13 cellular contexts compared by ENCODE assay signal in the genomic region with DNA sequence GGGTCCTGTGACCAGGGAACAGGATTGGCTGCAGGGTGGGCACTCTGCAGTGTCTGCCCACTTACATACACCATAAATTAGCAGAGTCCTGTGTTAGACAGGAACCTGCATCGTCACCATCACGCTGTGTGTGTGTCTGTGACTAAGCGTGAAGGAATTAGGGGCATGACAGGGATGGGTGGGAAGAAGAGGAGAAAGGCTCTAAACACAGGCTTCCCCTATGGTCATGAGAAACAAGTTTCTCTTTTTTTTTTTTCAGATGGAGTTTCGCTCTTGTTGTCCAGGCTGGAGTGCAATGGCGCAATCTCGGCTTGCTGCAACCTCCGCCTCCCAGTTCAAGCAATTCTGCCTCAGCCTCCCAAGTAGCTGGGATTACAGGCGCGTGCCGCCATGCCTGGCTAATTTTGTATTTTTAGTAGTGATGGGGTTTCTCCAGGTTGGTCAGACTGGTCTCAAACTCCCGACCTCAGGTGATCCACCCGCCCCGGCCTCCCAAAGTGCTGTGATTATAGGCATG. TPM values are rescaled to one million over a fixed set of nuclear protein-coding genes. Genes with fewer than 3 reads are reported as not detected.
DNase-seq lines count a peak whose midpoint lies in the region; ATAC-seq, FAIRE-seq and TF ChIP-seq lines count a peak whose summit lies in the region.
"Not testable (repeated sequence)": the region's sequence is repeated elsewhere in the genome, so short reads cannot be mapped to it uniquely, and the experiment has no call there.
"Had no signal": no experiment of that assay in that cellular context is flagged by ENCODE, and none has a peak within 500 bp of the region (broad histone marks: within the 10 kb centered on the region; RNA-seq: fewer than 3 reads in every experiment).

No MANE protein-coding gene starts in this region.

- peak overlapping the region; percentile 30 for H3K4me2 ChIP-seq in astrocyte (ENCODE audit: low read length)

- H3K36me3 ChIP-seq in A673 (ENCODE audit: insufficient read depth, low read length, poor library complexity, severe bottlenecking); Panc1 (ENCODE audit: control insufficient read depth, insufficient read depth, low read length); astrocyte (ENCODE audit: insufficient read depth, low read length); kidney epithelial cell (ENCODE audit: control insufficient read depth, insufficient read depth, low read length): not testable (repeated sequence)

- not testable (repeated sequence) for H3K4me3 ChIP-seq in A673 (ENCODE audit: low read depth, low read length, poor library complexity, severe bottlenecking); Panc1 (ENCODE audit: low read depth in 2 of 2, low read length in 2 of 2); astrocyte (ENCODE audit: insufficient read depth, low read depth, low read length); kidney epithelial cell (ENCODE audit: low read depth, low read length)

- not testable (repeated sequence) for H3K27me3 ChIP-seq in A673 (replicated peaks; ENCODE audit: insufficient read depth, low read depth, low read length, poor library complexity); Panc1 (ENCODE audit: control insufficient read depth, insufficient read depth, low read length); astrocyte (ENCODE audit: insufficient read depth, low read length); kidney epithelial cell (ENCODE audit: control insufficient read depth, insufficient read depth, low read length)

- DNase-seq in A673 (ENCODE audit: low spot score) (peak; percentile 64), ELR (ENCODE audit: low read depth) (peak; percentile 98), HTR-8/SVneo (ENCODE audit: insufficient read length, low spot score) (peak; percentile 77), Panc1 (ENCODE audit: low read depth, low spot score) (peak; percentile 72), astrocyte (ENCODE audit: low read depth) (peak; percentile 98), epithelial cell of prostate (ENCODE audit: low read depth, low spot score) (peak; percentile 97), kidney epithelial cell (ENCODE audit: low read depth) (peak; percentile 96), posterior vena cava (ENCODE audit: low spot score) (peak; percentile 40)

- in situ Hi-C loops in Panc1 (cut with HindIII; ENCODE audit: low pct_unique_long_range_greater_than_20kb, low sequenced_read_pairs), result loop anchor here (25.0 kb wide), 1 partner anchor 102 kb away; no protein-coding TSS in a partner anchor

- not testable (repeated sequence) for BruUV-seq in A673 (replicated peaks; lab: Mats Ljungman, UMichigan); Panc1 (replicated peaks; lab: Mats Ljungman, UMichigan)

- H3K4me1 ChIP-seq in A673 (ENCODE audit: insufficient read depth, low read length, poor library complexity, severe bottlenecking); Panc1 (ENCODE audit: control insufficient read depth, insufficient read depth, low read length): not testable (repeated sequence)
- peaks cover 26% of the 10 kb centered on the region for H3K4me1 ChIP-seq in astrocyte (ENCODE audit: insufficient read depth, low read length)

- not testable (repeated sequence) for H3K9me3 Mint-ChIP-seq in astrocyte (ENCODE audit: unreplicated experiment)

- H4K20me1 ChIP-seq in astrocyte (ENCODE audit: insufficient read depth, low read length), result not testable (repeated sequence)

- not testable (repeated sequence) for H3K4me3 Mint-ChIP-seq in astrocyte (ENCODE audit: unreplicated experiment)

- not testable (repeated sequence) for H3K27ac ChIP-seq in A673 (ENCODE audit: low read depth, low read length, poor library complexity, severe bottlenecking); Panc1 (ENCODE audit: low read length)
- H3K27ac ChIP-seq in astrocyte (ENCODE audit: low read depth, low read length), result peak overlapping the region; percentile 78
- H3K27ac ChIP-seq in epithelial cell of prostate, result peak overlapping the region; percentile 85

- POLR2A ChIA-PET in A673 (lab: Charles Lee; ENCODE audit: low non-redundant PET), result not testable (repeated sequence)
- POLR2A ChIA-PET in Panc1 (lab: Charles Lee), result interaction anchor here (0.7 kb wide), 1 partner anchor 1093 kb away, joined by 5 read pairs; no protein-coding TSS in a partner anchor

- H3K79me2 ChIP-seq in astrocyte (ENCODE audit: insufficient read depth, low read length), result not testable (repeated sequence)

- H3K27me3 Mint-ChIP-seq in astrocyte (ENCODE audit: low read depth, unreplicated experiment), result not testable (repeated sequence)

- intact Hi-C loops in A673 (cut with micrococcal nuclease; ENCODE audit: unreplicated experiment); Panc1 (cut with micrococcal nuclease; ENCODE audit: unreplicated experiment): not testable (repeated sequence)
- intact Hi-C loops in posterior vena cava (cut with DNase I), result loop anchor here (10.0 kb wide), 1 partner anchor 214 kb away; a partner anchor contains a TSS

- CTCF ChIA-PET in A673 (lab: Charles Lee), result not testable (repeated sequence)
- CTCF ChIA-PET in Panc1 (lab: Charles Lee), result interaction anchor here (0.7 kb wide), 1 partner anchor 1179 kb away, joined by 3 read pairs; no protein-coding TSS in a partner anchor

- not testable (repeated sequence) for H3K36me3 Mint-ChIP-seq in astrocyte (ENCODE audit: low read depth, unreplicated experiment)

- not testable (repeated sequence) for TF ChIP-seq CTCF in A673 (conservative IDR thresholded peaks at IDR 0.05; ENCODE audit: low read depth, low read length); Panc1 (IDR thresholded peaks at IDR 0.05); astrocyte (IDR thresholded peaks at IDR 0.05; ENCODE audit: insufficient read depth, low read depth, low read length); kidney epithelial cell (IDR thresholded peaks at IDR 0.05; ENCODE audit: insufficient read depth, low read length, poor library complexity, severe bottlenecking)

- H3K4me1 Mint-ChIP-seq in astrocyte (ENCODE audit: low read depth, unreplicated experiment), result peaks cover 27% of the 10 kb centered on the region

- FAIRE-seq in HTR-8/SVneo (lab: Jason Lieb, UNC) (peak; percentile 67), astrocyte (lab: Jason Lieb, UNC) (peak; percentile 34)

- H2AFZ ChIP-seq in astrocyte (ENCODE audit: low read depth, low read length), result not testable (repeated sequence)

- peak overlapping the region; percentile 79 for H3K27ac Mint-ChIP-seq in astrocyte (ENCODE audit: unreplicated experiment)

- not testable (repeated sequence) for H3K9me3 ChIP-seq in A673 (ENCODE audit: low read depth, low read length, poor library complexity, severe bottlenecking); Panc1 (ENCODE audit: control insufficient read depth, insufficient read depth, low read depth, low read length); astrocyte (ENCODE audit: insufficient read depth, low read depth, low read length)

- H3K9ac ChIP-seq in astrocyte (ENCODE audit: low read length), result peak overlapping the region; percentile 76

- peak; percentile 65 for ATAC-seq in Panc1

RNA-seq across cellular contexts. Expression of a gene that starts 20.3 kb away (rescaled TPM):
- total RNA-seq in A673 (2021) (32.6 and 34.9 TPM in 2 replicates), Panc1 (2021; ENCODE audit: unreplicated experiment) (40.2 TPM), astrocyte (77.1 and 82.2 TPM in 2 replicates), kidney epithelial cell (27.1 and 32.4 TPM in 2 replicates), posterior vena cava (10 to 100 TPM; 31.9 to 35.4 TPM)
- polyA plus RNA-seq in Panc1 (2012; ENCODE audit: insufficient read length), result 14.4 TPM

RNA-seq across cellular contexts. Expression of a gene that starts 28.3 kb away (rescaled TPM):
- total RNA-seq in A673 (2021), result 0.13 and 0.20 TPM in 2 replicates
- total RNA-seq in Panc1 (2021; ENCODE audit: unreplicated experiment), result 3.5 TPM
- polyA plus RNA-seq in Panc1 (2012; ENCODE audit: insufficient read length), result 1.2 TPM
- 3.3 and 3.8 TPM in 2 replicates for total RNA-seq in astrocyte
- 1.6 and 2.0 TPM in 2 replicates for total RNA-seq in kidney epithelial cell
- total RNA-seq in posterior vena cava, result not detected
- total RNA-seq: activated CD4-positive, alpha-beta T cell treated with anti-CD3 and anti-CD28 coated beads for 36 hours; activated CD8-positive, alpha-beta memory T cell treated with anti-CD3 and anti-CD28 coated beads, Interleukin-2, amount 10 ng/mL, durations not matched to agents 7 days and 5 days; activated T-helper 2 cell treated with anti-CD3 and anti-CD28 coated beads, Interferon-gamma antibody, Interleukin-2, Interleukin-4, amounts not matched to agents 10 μg/mL and 5 μg/mL and 100 μg/mL, durations not matched to agents 14 hours and 24 hours and 36 hours; mesenteric fat pad; right atrium auricular region had no signal

Comparison
In these comparisons a context has a peak if more than half of its experiments do, and no peak if none do; other contexts are left out.
1. DNase-seq: peak in every context shown above with its lines; median percentile 98 in ELR; 98 in astrocyte; 97 in epithelial cell of prostate; 96 in kidney epithelial cell; 77 in HTR-8/SVneo; 72 in Panc1; 64 in A673; 40 in posterior vena cava.